ENCODE assay signal across 8 cellular contexts in the genomic region with DNA sequence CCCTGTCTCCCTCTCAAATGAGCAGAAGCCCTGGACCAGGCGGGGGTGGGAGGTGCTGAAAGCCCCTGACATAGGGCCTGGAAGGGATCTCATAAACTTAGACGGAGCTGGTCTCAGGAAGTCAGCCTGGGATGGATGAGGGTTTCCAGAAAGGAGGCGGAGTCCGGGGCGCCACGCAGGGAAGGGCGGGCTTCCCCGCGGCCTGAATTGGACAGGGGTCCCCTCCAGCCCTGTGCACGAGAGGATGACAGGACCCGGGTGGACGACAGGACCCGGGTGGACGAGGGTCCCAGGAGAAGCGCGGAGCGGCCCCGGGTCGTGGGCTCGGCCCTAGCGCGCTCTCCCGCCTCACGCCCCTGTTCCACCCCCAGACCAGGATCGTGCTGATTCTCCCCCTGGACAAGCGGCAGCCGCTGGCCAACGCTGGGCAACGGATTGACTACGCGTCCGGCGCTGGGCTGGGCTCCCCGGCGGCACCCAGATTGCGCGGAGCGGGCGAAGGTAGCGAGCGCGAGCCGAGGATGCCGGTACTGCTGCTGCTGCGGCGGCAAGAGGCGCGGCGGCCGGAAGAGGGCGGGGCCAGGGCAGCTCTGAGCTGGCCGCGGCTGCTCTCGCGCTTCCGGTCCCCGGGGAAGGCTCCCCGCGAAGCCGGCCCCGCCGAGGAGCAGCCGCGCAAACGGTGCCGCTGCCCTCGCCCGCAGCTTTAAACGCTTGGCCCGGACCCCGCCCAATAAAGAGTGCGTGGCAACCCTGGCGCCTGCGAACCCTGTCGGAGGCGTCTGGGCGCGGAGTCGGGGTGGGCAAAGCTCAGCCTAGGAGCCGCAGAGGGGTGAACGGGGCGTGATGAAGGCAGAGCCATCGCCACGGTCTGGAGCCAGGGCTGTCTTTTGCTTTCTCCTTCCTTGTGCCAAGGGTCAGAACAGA. TPM values are rescaled to one million over a fixed set of nuclear protein-coding genes. Genes with fewer than 3 reads are reported as not detected.
DNase-seq lines count a peak whose midpoint lies in the region; ATAC-seq, FAIRE-seq and TF ChIP-seq lines count a peak whose summit lies in the region.

No MANE protein-coding gene starts in this region.

- peak; percentile 67 for TF ChIP-seq POLR2A in GM12891 (IDR thresholded peaks at IDR 0.05; ENCODE audit: low read depth, low read length)

- DNase-seq in GM12891 (ENCODE audit: insufficient read length, low spot score) = peak; percentile 91
- DNase-seq in NCI-H446 treated with DMSO at 0.1 percent for 48 hours (lab: John Stamatoyannopoulos, UW) = peak; percentile 41
- DNase-seq in activated CD4-positive, alpha-beta T cell treated with anti-CD3 and anti-CD28 coated beads for 24 hours (ENCODE audit: low read depth in 2 of 2) = peak; percentile 73 to 82
- peak; percentile 81 for DNase-seq in cerebellum (ENCODE audit: low spot score)
- peak; percentile 51 for DNase-seq in kidney glomerular epithelial cell (lab: John Stamatoyannopoulos, UW)
- DNase-seq in stimulated activated CD4-positive, alpha-beta T cell treated with anti-CD3 and anti-CD28 coated beads, Interleukin-1b, Interleukin-23, amount 100 ng/mL, for 1 hour (ENCODE audit: low read depth in 2 of 2) = peak; percentile 51 to 63

- ATAC-seq in HG02973 (IDR thresholded peaks at IDR 0.05; ENCODE audit: unreplicated experiment) = peak; percentile 38
- no peak for ATAC-seq in HG03159 (IDR thresholded peaks at IDR 0.05; ENCODE audit: unreplicated experiment)

- peak; percentile 87 for FAIRE-seq in GM12891 (lab: Jason Lieb, UNC)

TF ChIP-seq in GM12891, 5 proteins besides CTCF, POLR2A, EP300 and RAD21:
- TF ChIP-seq TAF1 (IDR thresholded peaks at IDR 0.05; ENCODE audit: low read depth, low read length) = peak; percentile 73
- TF ChIP-seq POLR2AphosphoS5 (IDR thresholded peaks at IDR 0.05; ENCODE audit: low read depth, low read length) = no peak

RNA-seq across cellular contexts. Expression of a gene that starts 1.3 kb away (rescaled TPM):
- 0.06 TPM for polyA plus RNA-seq in GM12891 (2012; ENCODE audit: low read depth, missing spikeins)
- not detected for total RNA-seq in cerebellum

RNA-seq across cellular contexts. Expression of a gene that starts 3.3 kb away (rescaled TPM):
- polyA plus RNA-seq in GM12891 (2012; ENCODE audit: low read depth, missing spikeins) = 0.46 TPM
- total RNA-seq in cerebellum = 0.64 TPM

RNA-seq across cellular contexts. Expression of a gene that starts 10.8 kb away (rescaled TPM):
- polyA plus RNA-seq in GM12891 (2012; ENCODE audit: low read depth, missing spikeins) = 6.2 TPM
- 34.1 TPM for total RNA-seq in cerebellum

RNA-seq across cellular contexts. Expression of a gene that starts 22.8 kb away (rescaled TPM):
- 20.6 TPM for polyA plus RNA-seq in GM12891 (2012; ENCODE audit: low read depth, missing spikeins)
- 5.9 TPM for total RNA-seq in cerebellum

RNA-seq across cellular contexts. Expression of a gene that starts 56.7 kb away (rescaled TPM):
- 6.0 TPM for polyA plus RNA-seq in GM12891 (2012; ENCODE audit: low read depth, missing spikeins)
- total RNA-seq in cerebellum = 13.9 TPM

Comparison
In these comparisons a context has a peak if more than half of its experiments do, and no peak if none do; other contexts are left out.
1. DNase-seq: peak in every context shown above with its lines; median percentile 91 in GM12891; 81 in cerebellum; 78 in activated CD4-positive, alpha-beta T cell treated with anti-CD3 and anti-CD28 coated beads for 24 hours; 57 in stimulated activated CD4-positive, alpha-beta T cell treated with anti-CD3 and anti-CD28 coated beads, Interleukin-1b, Interleukin-23, amount 100 ng/mL, for 1 hour; 51 in kidney glomerular epithelial cell; 41 in NCI-H446 treated with DMSO at 0.1 percent for 48 hours.